In the genomic region with DNA sequence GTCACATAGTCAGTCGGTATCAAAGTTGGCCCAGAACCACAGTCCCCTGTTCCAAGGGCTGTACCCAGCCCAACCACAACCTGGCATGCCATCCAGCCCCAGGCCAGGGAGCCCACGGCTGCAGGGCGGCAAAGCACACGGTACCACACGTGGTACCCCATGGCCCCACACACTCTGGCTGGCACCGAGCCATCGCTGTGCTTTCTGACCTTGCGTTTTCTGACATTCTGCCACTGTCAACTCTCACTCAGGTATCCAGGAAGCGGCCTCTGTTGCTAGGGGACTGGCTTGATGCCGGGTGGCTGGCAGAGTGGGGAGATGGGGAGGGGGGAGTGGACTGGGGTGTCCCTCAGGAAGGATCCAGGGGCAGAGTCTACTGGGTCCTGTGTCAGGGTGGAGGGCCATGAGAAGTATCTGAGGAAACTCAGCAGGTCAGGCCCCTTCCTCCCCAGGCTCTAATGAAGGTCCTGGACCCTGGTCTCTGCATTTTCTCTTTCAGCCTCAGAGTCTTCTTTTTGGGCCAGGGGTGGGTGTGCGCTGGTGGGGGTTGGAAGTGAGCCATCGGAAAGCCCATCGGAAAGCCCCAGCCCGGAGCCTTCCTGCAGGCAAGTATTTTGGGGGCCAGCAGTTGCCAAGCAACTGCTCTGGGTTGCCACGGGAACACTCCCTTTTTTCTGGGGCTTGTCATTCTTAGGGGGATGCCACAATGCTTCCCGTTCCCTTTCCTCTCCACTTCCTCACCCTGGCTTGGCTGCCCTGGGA, we compare ENCODE assay signal across 8 cellular contexts. TPM values are rescaled to one million over a fixed set of nuclear protein-coding genes. Genes with fewer than 3 reads are reported as not detected.
DNase-seq lines count a peak whose midpoint lies in the region; ATAC-seq and TF ChIP-seq lines count a peak whose summit lies in the region.

No MANE protein-coding gene starts in this region.

- ATAC-seq in gastrocnemius medialis (no peak), HG02759 (IDR thresholded peaks at IDR 0.05; ENCODE audit: unreplicated experiment) (no peak), HG03039 (IDR thresholded peaks at IDR 0.05; ENCODE audit: unreplicated experiment) (no peak), HG02970 (IDR thresholded peaks at IDR 0.05; ENCODE audit: low FRiP score, unreplicated experiment) (no peak), GM18870 (IDR thresholded peaks at IDR 0.05; ENCODE audit: unreplicated experiment) (no peak)

- TF ChIP-seq CTCF in brain (conservative IDR thresholded peaks at IDR 0.05) (no peak), gastrocnemius medialis (IDR thresholded peaks at IDR 0.05 in 4 of 5, conservative IDR thresholded peaks at IDR 0.05 in 1 of 5) (no peak)

- H3K36me3 Mint-ChIP-seq in brain: peaks cover 8% of the 10 kb centered on the region

- H3K27me3 ChIP-seq in gastrocnemius medialis: no peaks in the 10 kb centered on the region

- peaks cover 3% of the 10 kb centered on the region for H3K27me3 Mint-ChIP-seq in brain

- peak; percentile 67 for DNase-seq in DMS153 treated with DMSO at 0.1 percent for 48 hours (lab: John Stamatoyannopoulos, UW; ENCODE audit: unreplicated experiment)
- peak; percentile 21 to 72 (median 52) for DNase-seq in activated CD4-positive, CD25-positive, alpha-beta regulatory T cell (lab: John Stamatoyannopoulos, UW)
- DNase-seq in gastrocnemius medialis: no peak

- no peaks in the 10 kb centered on the region for H3K9me3 ChIP-seq in gastrocnemius medialis

- TF ChIP-seq POLR2A in gastrocnemius medialis (IDR thresholded peaks at IDR 0.05): no peak

- H3K4me3 ChIP-seq in gastrocnemius medialis: no peak overlapping the region

- peaks cover 66% of the 10 kb centered on the region for H3K4me1 Mint-ChIP-seq in brain

- intact Hi-C loops in gastrocnemius medialis (cut with DNase I; ENCODE audit: low total_unique reads): no loop called here

- peak overlapping the region in 1 of 5 experiments; percentile 50 for H3K4me3 Mint-ChIP-seq in brain

- H3K9me3 Mint-ChIP-seq in brain: no peaks in the 10 kb centered on the region

- H3K4me1 ChIP-seq in gastrocnemius medialis: peaks cover 47 to 51% of the 10 kb centered on the region in 2 donors

- in situ Hi-C loops in gastrocnemius medialis (cut with MboI; ENCODE audit: low sequenced_read_pairs in 4 of 4): loop anchor here in 2 of 4 donors (5.0 to 10.0 kb wide), 2 partner anchors 35 to 117 kb away; no protein-coding TSS in a partner anchor

- peak overlapping the region in 3 of 4 donors; percentile 19 to 100 (median 54) for H3K27ac ChIP-seq in gastrocnemius medialis

- peak overlapping the region in 3 of 5 experiments; percentile 73 to 85 (median 77) for H3K27ac Mint-ChIP-seq in brain

- no peaks in the 10 kb centered on the region for H3K36me3 ChIP-seq in gastrocnemius medialis

RNA-seq across cellular contexts. Expression of a gene that starts 21.0 kb away (rescaled TPM):
- polyA plus RNA-seq in brain (ENCODE audit: insufficient read depth, low read depth, low replicate concordance): 168 TPM
- 10 to 100 TPM; 21.1 to 47.0 (median 36.9) TPM for total RNA-seq in gastrocnemius medialis

RNA-seq across cellular contexts. Expression of a gene that starts 21.7 kb away (rescaled TPM):
- 6.6 TPM for polyA plus RNA-seq in brain (ENCODE audit: insufficient read depth, low read depth, low replicate concordance)
- total RNA-seq in gastrocnemius medialis: 10 to 100 TPM in 1 of 4 donors, 1 to 10 TPM in 2, under 1 TPM in 1; 0.15 to 10.3 (median 5.6) TPM

Comparison
In these comparisons a context has a peak if more than half of its experiments do, and no peak if none do; other contexts are left out.
1. DNase-seq: peak in DMS153 treated with DMSO at 0.1 percent for 48 hours (single experiment) and activated CD4-positive, CD25-positive, alpha-beta regulatory T cell (4 of 4); none in gastrocnemius medialis (0 of 2).